ENCODE assay signal across 15 cellular contexts in genomic region chr2:239438368-239438767, GRCh38.
"Had no signal": no experiment of that assay in that cellular context is flagged by ENCODE, and none has a peak within 500 bp of the region (broad histone marks: within the 10 kb centered on the region; RNA-seq: fewer than 3 reads in every experiment).

No MANE protein-coding gene starts in this region.

- H2AFZ ChIP-seq: hepatocyte had no signal

- H3K27ac Mint-ChIP-seq: nephron progenitor cell; stimulated activated naive B cell treated with anti-CD40 and anti-IgM and Interleukin-4, amounts not matched to agents 10 μg/mL and 1 μg/mL and 100 μg/mL, for 72 hours; stimulated activated naive CD8-positive, alpha-beta T cell treated with anti-CD3 and anti-CD28 coated beads, Interleukin-15, amount 100 ng/mL, for 72 hours had no signal

- H3K4me2 ChIP-seq: hepatocyte had no signal

- H3K27ac ChIP-seq: foreskin keratinocyte, hepatocyte, psoas muscle had no signal

- H3K4me1 ChIP-seq: psoas muscle had no signal

- H3K79me2 ChIP-seq: hepatocyte had no signal

- H3K9me3 ChIP-seq: psoas muscle had no signal

- H3K4me3 Mint-ChIP-seq: nephron progenitor cell; stimulated activated naive B cell treated with anti-CD40 and anti-IgM and Interleukin-4, amounts not matched to agents 10 μg/mL and 1 μg/mL and 100 μg/mL, for 72 hours; stimulated activated naive CD8-positive, alpha-beta T cell treated with anti-CD3 and anti-CD28 coated beads, Interleukin-15, amount 100 ng/mL, for 72 hours had no signal

- ATAC-seq: foreskin keratinocyte; left colon; psoas muscle; stimulated activated naive B cell treated with anti-CD40 and anti-IgM and Interleukin-4, amounts not matched to agents 10 μg/mL and 1 μg/mL and 100 μg/mL, for 72 hours; stimulated activated naive CD8-positive, alpha-beta T cell treated with anti-CD3 and anti-CD28 coated beads, Interleukin-15, amount 100 ng/mL, for 72 hours had no signal

- DNase-seq: foreskin keratinocyte; left colon; left ventricle myocardium superior; mesenchymal stem cell; midbrain; nephron progenitor cell; psoas muscle; retina; stimulated activated CD4-positive, alpha-beta T cell treated with anti-CD3 and anti-CD28 coated beads, Interleukin-2, amount 100 ng/mL, for 24 hours; stimulated activated CD4-positive, alpha-beta T cell treated with anti-CD3 and anti-CD28 coated beads, Interleukin-4, amount 100 ng/mL, for 4 hours; stimulated activated naive B cell treated with anti-CD40 and anti-IgM and Interleukin-4, amounts not matched to agents 10 μg/mL and 1 μg/mL and 100 μg/mL, for 72 hours; stimulated activated naive CD8-positive, alpha-beta T cell treated with anti-CD3 and anti-CD28 coated beads, Interleukin-15, amount 100 ng/mL, for 72 hours; trophoblast cell had no signal

- H3K4me3 ChIP-seq: hepatocyte, lung, psoas muscle had no signal
